Comparison of ENCODE assay signal across 9 cellular contexts in genomic region chr17:49565948-49566491, GRCh38. TPM values are rescaled to one million over a fixed set of nuclear protein-coding genes. Genes with fewer than 3 reads are reported as not detected.
DNase-seq lines count a peak whose midpoint lies in the region; ATAC-seq, FAIRE-seq and TF ChIP-seq lines count a peak whose summit lies in the region.
"Had no signal": no experiment of that assay in that cellular context is flagged by ENCODE, and none has a peak within 500 bp of the region (broad histone marks: within the 10 kb centered on the region; RNA-seq: fewer than 3 reads in every experiment).

No MANE protein-coding gene starts in this region.

- CTCF ChIA-PET in HepG2 (lab: Yijun Ruan, JAX; ENCODE audit: low intra/inter-chr PET ratio, low total read pairs) = interaction anchor here (1.8 to 5.5 kb wide), 3 partner anchors 9 to 137 kb away, joined by 6 to 70 read pairs (median 18); no protein-coding TSS in a partner anchor

- no peak; the same call in 2 of the 3 replicates for ATAC-seq in HepG2
- peak; percentile 81 for ATAC-seq in upper lobe of right lung

- H3K4me3 ChIP-seq in astrocyte of the spinal cord (ENCODE audit: low read depth, low read length) = no peak overlapping the region
- peak overlapping the region in 1 of 3 experiments; percentile 31; a peak in 1 of 6 replicates for H3K4me3 ChIP-seq in HepG2 (replicated peaks in 1 of 3; ENCODE audit: insufficient read depth in 1 of 3, low read depth in 2 of 3, low read length in 3 of 3)
- no peak overlapping the region for H3K4me3 ChIP-seq in upper lobe of right lung
- H3K4me3 ChIP-seq in smooth muscle cell = no peak overlapping the region

- peaks cover 18% of the 10 kb centered on the region for H3K4me1 Mint-ChIP-seq in activated T-cell treated with anti-CD3 and anti-CD28 coated beads, Interleukin-2, amount 50 U/mL, for 24 hours (ENCODE audit: low read depth)

- FAIRE-seq in HepG2 (lab: Jason Lieb, UNC) = no peak
- FAIRE-seq: astrocyte had no signal

- no peak overlapping the region for H3K27ac ChIP-seq in HepG2 (ENCODE audit: extremely low read length, insufficient read depth, low read length)
- peak overlapping the region; percentile 63 for H3K27ac ChIP-seq in upper lobe of right lung
- H3K27ac ChIP-seq in smooth muscle cell (ENCODE audit: low read depth) = no peak overlapping the region

- TF ChIP-seq RAD21 in HepG2 (CRISPR knock-in tag; IDR thresholded peaks at IDR 0.05) = no peak

- no peak for TF ChIP-seq POLR2A in HepG2 (IDR thresholded peaks at IDR 0.05; ENCODE audit: insufficient read depth in 1 of 2, low read depth in 2 of 2, low read length in 2 of 2)

- intact Hi-C loops in HepG2 (cut with micrococcal nuclease; ENCODE audit: unreplicated experiment) = loop anchor here (5.0 to 10.0 kb wide), 2 partner anchors 289 to 431 kb away; partner anchors contain the start of gene DLX3
- intact Hi-C loops in upper lobe of right lung (cut with DNase I) = loop anchor here (5.0 kb wide), 1 partner anchor 431 kb away; the partner anchor contains the start of gene DLX3

- H3K79me2 ChIP-seq in HepG2 (ENCODE audit: insufficient read depth, low read length) = no peaks in the 10 kb centered on the region
- no peaks in the 10 kb centered on the region for H3K79me2 ChIP-seq in smooth muscle cell (ENCODE audit: low read depth)

- in situ Hi-C loops in astrocyte of the spinal cord (cut with HindIII; ENCODE audit: low sequenced_read_pairs) = no loop called here
- in situ Hi-C loops in HepG2 (cut with HindIII; ENCODE audit: extremely low pct_ligation_motif_present, low pct_unique_long_range_greater_than_20kb) = loop anchor here (5.0 kb wide), 4 partner anchors 136 to 431 kb away; partner anchors contain the start of genes DLX3, KAT7 and TAC4

- no TSS peak for BruUV-seq in HepG2 (replicated peaks; lab: Mats Ljungman, UMichigan)

- H3K36me3 Mint-ChIP-seq in activated T-cell treated with anti-CD3 and anti-CD28 coated beads, Interleukin-2, amount 50 U/mL, for 24 hours (ENCODE audit: low read depth) = peaks cover 1% of the 10 kb centered on the region

- peak overlapping the region; percentile 68 for H3K27ac Mint-ChIP-seq in activated T-cell treated with anti-CD3 and anti-CD28 coated beads, Interleukin-2, amount 50 U/mL, for 24 hours

- TF ChIP-seq EP300 in HepG2 (IDR thresholded peaks at IDR 0.05; ENCODE audit: low read depth in 2 of 2, low read length in 2 of 2) = no peak
- TF ChIP-seq EP300 in HepG2 (CRISPR knock-in tag; IDR thresholded peaks at IDR 0.05; ENCODE audit: borderline replicate concordance) = no peak

- H3K9me3 Mint-ChIP-seq in activated T-cell treated with anti-CD3 and anti-CD28 coated beads, Interleukin-2, amount 50 U/mL, for 24 hours = no peaks in the 10 kb centered on the region

- no peak overlapping the region for H3K4me3 Mint-ChIP-seq in activated T-cell treated with anti-CD3 and anti-CD28 coated beads, Interleukin-2, amount 50 U/mL, for 24 hours

- peaks cover 39% of the 10 kb centered on the region for H3K4me1 ChIP-seq in HepG2 (ENCODE audit: insufficient read depth, low read length)
- peaks cover 8% of the 10 kb centered on the region for H3K4me1 ChIP-seq in upper lobe of right lung
- H3K4me1 ChIP-seq in smooth muscle cell (ENCODE audit: low read depth) = no peaks in the 10 kb centered on the region

- no peaks in the 10 kb centered on the region for H4K20me1 ChIP-seq in HepG2 (ENCODE audit: insufficient read depth, low read length)
- no peaks in the 10 kb centered on the region for H4K20me1 ChIP-seq in smooth muscle cell (ENCODE audit: low read depth)

- POLR2A ChIA-PET in HepG2 (lab: Yijun Ruan, JAX) = interaction anchor here (1.5 kb wide), 1 partner anchor 10 kb away, joined by 4 read pairs; no protein-coding TSS in a partner anchor

- H2AFZ ChIP-seq in HepG2 (ENCODE audit: low read length) (no peak overlapping the region), smooth muscle cell (ENCODE audit: low read depth) (no peak overlapping the region)

- H3K27me3 ChIP-seq in HepG2 (ENCODE audit: control insufficient read depth in 1 of 2, insufficient read depth in 2 of 2, low read length in 2 of 2) (peaks cover 0 to 9% of the 10 kb centered on the region in 2 experiments; a peak in 3 of 5 replicates), upper lobe of right lung (no peaks in the 10 kb centered on the region), smooth muscle cell (ENCODE audit: low read depth) (peaks cover 7% of the 10 kb centered on the region)

- H3K4me2 ChIP-seq in HepG2 (ENCODE audit: low read depth, low read length) = peak overlapping the region; percentile 68
- no peak overlapping the region for H3K4me2 ChIP-seq in smooth muscle cell

- H3K9me3 ChIP-seq in HepG2 (ENCODE audit: low read length) (no peaks in the 10 kb centered on the region), upper lobe of right lung (no peaks in the 10 kb centered on the region), smooth muscle cell (replicated peaks; ENCODE audit: low read depth) (no peaks in the 10 kb centered on the region)

- H3K27me3 Mint-ChIP-seq in activated T-cell treated with anti-CD3 and anti-CD28 coated beads, Interleukin-2, amount 50 U/mL, for 24 hours = peaks cover 22% of the 10 kb centered on the region

- H3K9ac ChIP-seq in HepG2 (ENCODE audit: insufficient read depth, low read depth, low read length) = no peak overlapping the region
- no peak overlapping the region for H3K9ac ChIP-seq in smooth muscle cell (ENCODE audit: low read depth)

- no peak for TF ChIP-seq CTCF in astrocyte of the spinal cord (IDR thresholded peaks at IDR 0.05; ENCODE audit: low read depth, low read length)
- 0 out of 2 replicates have a peak, but pooled peaks have one; percentile 13 for TF ChIP-seq CTCF in HepG2 (CRISPR knock-in tag; IDR thresholded peaks at IDR 0.05)
- TF ChIP-seq CTCF in upper lobe of right lung (IDR thresholded peaks at IDR 0.05) = no peak
- TF ChIP-seq CTCF in smooth muscle cell (IDR thresholded peaks at IDR 0.05; ENCODE audit: borderline replicate concordance, insufficient read depth, poor library complexity, severe bottlenecking) = no peak

- no peak for DNase-seq in activated T-cell treated with anti-CD3 and anti-CD28 coated beads, Interleukin-2, amount 50 U/mL, for 24 hours
- DNase-seq in activated T-cell treated with anti-CD3 and anti-CD28 coated beads for 4 hours (no peak), astrocyte of the spinal cord (ENCODE audit: low read depth, low spot score) (peak; percentile 40), HepG2 (ENCODE audit: low spot score) (no peak), upper lobe of right lung (peak; percentile 90), smooth muscle cell (lab: John Stamatoyannopoulos, UW; ENCODE audit: unreplicated experiment) (no peak), AG08395 (ENCODE audit: low spot score) (no peak), HUDEP-2 (lab: John Stamatoyannopoulos, UW; ENCODE audit: unreplicated experiment in 76 of 76) (no peak)

- no peaks in the 10 kb centered on the region for H3K36me3 ChIP-seq in HepG2 (replicated peaks in 1 of 2; ENCODE audit: control insufficient read depth in 1 of 2, insufficient read depth in 2 of 2, low read length in 2 of 2)
- no peaks in the 10 kb centered on the region for H3K36me3 ChIP-seq in upper lobe of right lung
- H3K36me3 ChIP-seq in smooth muscle cell (ENCODE audit: low read depth) = no peaks in the 10 kb centered on the region

- WGBS in HepG2 (ENCODE audit: low lambda C conversion rate) = 3% methylated on average over 14 of the region's 14 CpGs
- WGBS in smooth muscle cell (ENCODE audit: low lambda C conversion rate) = 66% methylated on average over 14 of the region's 14 CpGs

- no peaks in the 10 kb centered on the region for H3F3A ChIP-seq in smooth muscle cell (ENCODE audit: low read depth)

TF ChIP-seq in HepG2, 621 proteins besides CTCF, POLR2A, EP300 and RAD21 (continues in another document):
- TF ChIP-seq ZMYM4 (CRISPR knock-in tag; IDR thresholded peaks at IDR 0.05) (0 out of 2 replicates have a peak, but pooled peaks have one; percentile 24), MIER3 (CRISPR knock-in tag; IDR thresholded peaks at IDR 0.05; ENCODE audit: borderline replicate concordance) (no peak), ZFX (CRISPR knock-in tag; IDR thresholded peaks at IDR 0.05; ENCODE audit: low read depth) (peak; percentile 28; the same call in 1 of the 2 replicates), ATF1 (CRISPR knock-in tag; IDR thresholded peaks at IDR 0.05) (no peak), MXI1 (IDR thresholded peaks at IDR 0.05; ENCODE audit: borderline replicate concordance, low read depth, low read length) (0 out of 3 replicates have a peak, but pooled peaks have one; percentile 16), SKI (IDR thresholded peaks at IDR 0.05; ENCODE audit: partially characterized antibody) (no peak), ZNF292 (CRISPR knock-in tag; IDR thresholded peaks at IDR 0.05; ENCODE audit: borderline replicate concordance, low read depth) (0 out of 2 replicates have a peak, but pooled peaks have one; percentile 47), SPEN (CRISPR knock-in tag; IDR thresholded peaks at IDR 0.05; ENCODE audit: low read depth) (0 out of 2 replicates have a peak, but pooled peaks have one; percentile 21), MIER2 (CRISPR knock-in tag; IDR thresholded peaks at IDR 0.05) (no peak)

RNA-seq across cellular contexts. Expression of gene NXPH3, which starts 9.7 kb away (rescaled TPM):
- total RNA-seq in HepG2 (2016; rRNA removed; fragmentation: Illumina TruSeq; extraction: Trizol) = 0.04 and 0.08 TPM in 2 replicates
- not detected in 2 replicates for total RNA-seq in HepG2 (2016; cell fraction: cytosol; rRNA removed; fragmentation: Illumina TruSeq; extraction: Trizol; ENCODE audit: low read depth)
- 0.10 and 0.11 TPM in 2 replicates for total RNA-seq in HepG2 (2016; cell fraction: insoluble cytoplasmic fraction; rRNA removed; fragmentation: Illumina TruSeq; extraction: Trizol)
- total RNA-seq in HepG2 (2016; cell fraction: membrane; rRNA removed; fragmentation: Illumina TruSeq; extraction: Trizol) = not detected in 2 replicates
- total RNA-seq in HepG2 (2016; cell fraction: nucleus; rRNA removed; fragmentation: Illumina TruSeq; extraction: Trizol) = not detected in 2 replicates
- 0.48 and 0.58 TPM in 2 replicates for polyA plus RNA-seq in HepG2 (2011; rRNA removed)
- polyA plus RNA-seq in HepG2 (2011; cell fraction: cytosol; rRNA removed) = 0.31 and 0.54 TPM in 2 replicates
- 0.52 and 0.95 TPM in 2 replicates for polyA plus RNA-seq in HepG2 (2011; cell fraction: nucleus; rRNA removed)
- polyA plus RNA-seq in HepG2 (2012) = 0.24 and 0.31 TPM in 2 replicates
- not detected in 2 replicates for polyA plus RNA-seq in HepG2 (2016; cell fraction: cytosol; fragmentation: Illumina TruSeq; extraction: Trizol; ENCODE audit: low read depth)
- not detected in 2 replicates for polyA plus RNA-seq in HepG2 (2016; cell fraction: insoluble cytoplasmic fraction; fragmentation: Illumina TruSeq; extraction: Trizol; ENCODE audit: low read depth)
- polyA plus RNA-seq in HepG2 (2016; cell fraction: membrane; fragmentation: Illumina TruSeq; extraction: Trizol; ENCODE audit: low read depth) = 0.12 TPM in 1 of 2 replicates, not detected in the other
- 0.16 TPM in 1 of 2 replicates, not detected in the other for polyA plus RNA-seq in HepG2 (2016; cell fraction: nucleus; fragmentation: Illumina TruSeq; extraction: Trizol; ENCODE audit: insufficient read depth, low read depth)
- polyA minus RNA-seq in HepG2 (2011; rRNA and poly(A)+ RNA removed; ENCODE audit: low replicate concordance) = 0.28 TPM in 1 of 2 replicates, not detected in the other
- not detected in 2 replicates for polyA minus RNA-seq in HepG2 (2011; cell fraction: cytosol; rRNA and poly(A)+ RNA removed)
- polyA minus RNA-seq in HepG2 (2011; cell fraction: nucleus; rRNA and poly(A)+ RNA removed) = 0.26 and 0.50 TPM in 2 replicates
- 6.3 TPM for total RNA-seq in upper lobe of right lung
- 1.8 and 3.6 TPM in 2 replicates for total RNA-seq in smooth muscle cell
- 1.3 and 1.5 TPM in 2 replicates for polyA plus RNA-seq in smooth muscle cell

Comparison
In these comparisons a context has a peak if more than half of its experiments do, and no peak if none do; other contexts are left out.
1. DNase-seq: peak in astrocyte of the spinal cord (single experiment) and upper lobe of right lung (single experiment); none in activated T-cell treated with anti-CD3 and anti-CD28 coated beads, Interleukin-2, amount 50 U/mL, for 24 hours (single experiment), activated T-cell treated with anti-CD3 and anti-CD28 coated beads for 4 hours (single experiment), HepG2 (single experiment), smooth muscle cell (single experiment), AG08395 (single experiment) and HUDEP-2 (0 of 76).